Comparison of ENCODE assay signal across 21 cellular contexts in the genomic region with DNA sequence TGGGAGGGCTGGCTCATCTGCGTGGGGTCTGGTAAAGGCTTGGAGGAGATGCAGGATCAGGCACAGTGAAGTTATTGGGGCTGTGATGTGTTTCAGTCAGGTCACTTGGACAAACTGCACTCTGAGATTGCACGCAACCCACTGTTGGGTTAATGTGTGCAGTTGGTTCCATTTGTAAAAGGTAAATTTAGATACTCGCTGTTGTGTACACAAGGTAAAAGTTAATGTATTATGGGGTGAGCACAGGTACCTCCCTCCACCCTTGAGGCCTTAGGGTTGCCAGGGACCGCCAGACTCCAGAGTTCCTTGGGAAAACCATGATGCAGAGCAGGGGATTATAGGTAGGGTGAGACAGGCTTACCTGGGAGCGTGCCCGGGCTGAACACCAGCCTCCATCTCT. TPM values are rescaled to one million over a fixed set of nuclear protein-coding genes. Genes with fewer than 3 reads are reported as not detected.
A peak's percentile ranks its signal among the peaks of the same experiment; 100 is the strongest.
DNase-seq lines count a peak whose midpoint lies in the region; ATAC-seq and TF ChIP-seq lines count a peak whose summit lies in the region.
"Had no signal": no experiment of that assay in that cellular context is flagged by ENCODE, and none has a peak within 500 bp of the region (broad histone marks: within the 10 kb centered on the region; RNA-seq: fewer than 3 reads in every experiment).

No MANE protein-coding gene starts in this region.

- no peak for TF ChIP-seq CTCF in colonic mucosa (IDR thresholded peaks at IDR 0.05)
- no peak for TF ChIP-seq CTCF in neural crest cell (conservative IDR thresholded peaks at IDR 0.05)

- H2BK5ac ChIP-seq in neuronal stem cell (ENCODE audit: low read length) = no peak overlapping the region

- no peak overlapping the region for H2BK15ac ChIP-seq in neuronal stem cell (ENCODE audit: low read length)

- H3K36me3 ChIP-seq in colonic mucosa = no peaks in the 10 kb centered on the region
- peaks cover 19 to 58% of the 10 kb centered on the region in 2 donors for H3K36me3 ChIP-seq in neuronal stem cell (replicated peaks in 1 of 2; ENCODE audit: control insufficient read depth in 2 of 2, insufficient read depth in 2 of 2, low read length in 2 of 2)

- no peak overlapping the region for H2AK5ac ChIP-seq in neuronal stem cell (ENCODE audit: low read depth, low read length)

- peaks cover 6% of the 10 kb centered on the region for H3K79me1 ChIP-seq in neuronal stem cell (ENCODE audit: low read depth, low read length)

- no peak overlapping the region for H4K91ac ChIP-seq in neuronal stem cell (ENCODE audit: low read depth, low read length, poor library complexity)

- no peak overlapping the region for H3K4me2 ChIP-seq in neuronal stem cell (ENCODE audit: insufficient read depth, low read length, poor library complexity, severe bottlenecking)

- no peak for DNase-seq in colonic mucosa
- DNase-seq in left lobe of liver (ENCODE audit: low spot score) = no peak
- DNase-seq in neural crest cell (ENCODE audit: low read depth, low spot score) = no peak
- DNase-seq in neuronal stem cell (ENCODE audit: low spot score) = no peak
- DNase-seq in NCI-H82 treated with DMSO at 0.1 percent for 48 hours (lab: John Stamatoyannopoulos, UW; ENCODE audit: unreplicated experiment) = no peak
- DNase-seq: ACHN, AML-193, DMS79, Karpas-422, NCI-H1048, NCI-H1436, NCI-H2029, NCI-H345, NCI-H524 treated with DMSO at 0.1 percent for 48 hours, PC-3 had no signal

- ATAC-seq in left lobe of liver = peak; percentile 46
- ATAC-seq in HG03439 (IDR thresholded peaks at IDR 0.05; ENCODE audit: unreplicated experiment) = no peak
- ATAC-seq in GM19467 (IDR thresholded peaks at IDR 0.05; ENCODE audit: unreplicated experiment) = no peak
- ATAC-seq: PC-3 had no signal

- no peaks in the 10 kb centered on the region for H3K27me3 ChIP-seq in colonic mucosa
- no peaks in the 10 kb centered on the region for H3K27me3 ChIP-seq in neuronal stem cell (ENCODE audit: control insufficient read depth in 3 of 3, insufficient read depth in 3 of 3, low read depth in 1 of 3, low read length in 3 of 3)

- no CpG with 5 or more reads among the region's 6 CpGs for WGBS in neuronal stem cell (ENCODE audit: extremely low coverage in 2 of 2, insufficient read length in 2 of 2, insufficient replicate concordance in 1 of 2), 2 donors

- H3K27ac ChIP-seq in colonic mucosa (peak overlapping the region; percentile 85), neuronal stem cell (replicated peaks; ENCODE audit: low read length) (no peak overlapping the region)
- H3K27ac ChIP-seq: C4-2B, HL-60 had no signal

- H3K4me3 Mint-ChIP-seq in neural crest cell = no peak overlapping the region

- H3K9me3 Mint-ChIP-seq in neural crest cell = no peaks in the 10 kb centered on the region
- H3K9me3 Mint-ChIP-seq: IgD-negative memory B cell had no signal

- no peak overlapping the region for H4K8ac ChIP-seq in neuronal stem cell (ENCODE audit: low read depth, low read length)

- H3K23ac ChIP-seq in neuronal stem cell (ENCODE audit: low read depth, low read length, poor library complexity) = no peak overlapping the region

- peaks cover under 1% of the 10 kb centered on the region for H3K36me3 Mint-ChIP-seq in neural crest cell (ENCODE audit: low read depth)

- no peaks in the 10 kb centered on the region for H3K9me3 ChIP-seq in colonic mucosa
- no peaks in the 10 kb centered on the region for H3K9me3 ChIP-seq in neuronal stem cell (replicated peaks in 1 of 2; ENCODE audit: control insufficient read depth in 2 of 2, insufficient read depth in 1 of 2, low read depth in 1 of 2, low read length in 2 of 2)
- H3K9me3 ChIP-seq: HAP-1 had no signal

- H2BK120ac ChIP-seq in neuronal stem cell (ENCODE audit: low read depth, low read length) = no peak overlapping the region

- H3K4me1 ChIP-seq in colonic mucosa = peaks cover 19% of the 10 kb centered on the region
- peaks cover 2% of the 10 kb centered on the region in 2 donors for H3K4me1 ChIP-seq in neuronal stem cell (ENCODE audit: control insufficient read depth in 2 of 2, insufficient read depth in 1 of 2, low read depth in 1 of 2, low read length in 2 of 2)
- H3K4me1 ChIP-seq: HAP-1 had no signal

- no peak overlapping the region for H2BK12ac ChIP-seq in neuronal stem cell (ENCODE audit: low read length)

- intact Hi-C loops in colonic mucosa (cut with DNase I) = no loop called here

- H3K18ac ChIP-seq in neuronal stem cell (ENCODE audit: low read length) = no peak overlapping the region

- H3K4ac ChIP-seq in neuronal stem cell (ENCODE audit: low read length) = no peak overlapping the region

- H3K27me3 Mint-ChIP-seq in neural crest cell (ENCODE audit: low read depth) = no peaks in the 10 kb centered on the region
- H3K27me3 Mint-ChIP-seq: IgD-negative memory B cell had no signal

- H2AFZ ChIP-seq in neuronal stem cell (ENCODE audit: low read length) = no peak overlapping the region

- peak overlapping the region; percentile 67 for H3K27ac Mint-ChIP-seq in neural crest cell (ENCODE audit: unreplicated experiment)
- H3K27ac Mint-ChIP-seq: IgD-negative memory B cell had no signal

- peaks cover 5% of the 10 kb centered on the region for H3K4me1 Mint-ChIP-seq in neural crest cell

- H3K4me3 ChIP-seq in colonic mucosa (no peak overlapping the region), neuronal stem cell (ENCODE audit: low read length in 2 of 2) (no peak overlapping the region)
- H3K4me3 ChIP-seq: HAP-1 had no signal

- H3K14ac ChIP-seq in neuronal stem cell (ENCODE audit: low read length) = no peak overlapping the region

- H3K9ac ChIP-seq in colonic mucosa (ENCODE audit: low read depth in 2 of 2, low read length in 2 of 2) (peak overlapping the region in 1 of 2 donors; percentile 86), neuronal stem cell (ENCODE audit: low read depth, low read length, poor library complexity) (no peak overlapping the region)

RNA-seq across cellular contexts. Expression of gene IMPA2, which starts 20.1 kb away (rescaled TPM):
- total RNA-seq in colonic mucosa (100 to 1,000 TPM; 150 to 201 TPM), left lobe of liver (51.3 TPM), neural crest cell (48.0 and 51.3 TPM in 2 replicates)
- 71.9 TPM for polyA plus RNA-seq in neuronal stem cell (2013, experiment 1 of 2)
- 69.5 TPM for polyA plus RNA-seq in neuronal stem cell (2013, experiment 2 of 2)
